Comparison of ENCODE assay signal across 1 cellular context in genomic region chr7:36366649-36367560, GRCh38.
TF ChIP-seq lines count a peak whose summit lies in the region.

No MANE protein-coding gene starts in this region.

TF ChIP-seq in HepG2, 621 proteins besides CTCF, POLR2A, EP300 and RAD21 (continued from another document and continues in another):
- TF ChIP-seq REST (IDR thresholded peaks at IDR 0.05; ENCODE audit: borderline replicate concordance in 1 of 2, low read depth in 1 of 2, low read length in 2 of 2) (no peak), ZNF768 (CRISPR knock-in tag; IDR thresholded peaks at IDR 0.05) (peak; percentile 49; the same call in 1 of the 2 replicates), ZNF557 (CRISPR knock-in tag; IDR thresholded peaks at IDR 0.05) (no peak), HMGXB4 (CRISPR knock-in tag; IDR thresholded peaks at IDR 0.05; ENCODE audit: borderline replicate concordance in 1 of 2, low read depth in 1 of 2) (peak; percentile 91 to 93), ZNF337 (CRISPR knock-in tag; IDR thresholded peaks at IDR 0.05; ENCODE audit: borderline replicate concordance, low read depth) (no peak), WIZ (CRISPR knock-in tag; IDR thresholded peaks at IDR 0.05) (no peak), ZMYM2 (CRISPR knock-in tag; IDR thresholded peaks at IDR 0.05) (no peak), ELF1 (CRISPR knock-in tag; IDR thresholded peaks at IDR 0.05) (peak; percentile 33; the same call in 1 of the 2 replicates), SETDB1 (CRISPR knock-in tag; IDR thresholded peaks at IDR 0.05; ENCODE audit: borderline replicate concordance) (no peak), SATB2 (CRISPR knock-in tag; IDR thresholded peaks at IDR 0.05) (no peak), SMAD1 (CRISPR knock-in tag; IDR thresholded peaks at IDR 0.05; ENCODE audit: borderline replicate concordance, low read depth) (no peak), RARA (CRISPR knock-in tag; IDR thresholded peaks at IDR 0.05) (no peak; the same call in 1 of the 2 replicates), MNT (IDR thresholded peaks at IDR 0.05) (0 out of 2 replicates have a peak, but pooled peaks have one; percentile 23), SIN3A (IDR thresholded peaks at IDR 0.05; ENCODE audit: borderline replicate concordance, low read depth, low read length) (no peak), ELK4 (CRISPR knock-in tag; IDR thresholded peaks at IDR 0.05; ENCODE audit: borderline replicate concordance) (no peak), FOXA3 (CRISPR knock-in tag; IDR thresholded peaks at IDR 0.05) (peak; percentile 45; the same call in 1 of the 2 replicates), SP140L (CRISPR knock-in tag; IDR thresholded peaks at IDR 0.05; ENCODE audit: borderline replicate concordance) (peak; percentile 30; the same call in 1 of the 2 replicates), ZSCAN25 (CRISPR knock-in tag; IDR thresholded peaks at IDR 0.05) (no peak), ETV5 (CRISPR knock-in tag; IDR thresholded peaks at IDR 0.05; ENCODE audit: borderline replicate concordance) (no peak), MTA1 (CRISPR knock-in tag; IDR thresholded peaks at IDR 0.05; ENCODE audit: borderline replicate concordance) (peak; percentile 61; the same call in 1 of the 2 replicates), ZNF136 (CRISPR knock-in tag; IDR thresholded peaks at IDR 0.05; ENCODE audit: low read depth) (peak; percentile 35; the same call in 1 of the 2 replicates), RNF2 (conservative IDR thresholded peaks at IDR 0.05; ENCODE audit: low read depth) (no peak), SIX4 (CRISPR knock-in tag; IDR thresholded peaks at IDR 0.05) (no peak), GATA4 (IDR thresholded peaks at IDR 0.05; ENCODE audit: borderline replicate concordance, low read depth) (no peak), TBL1XR1 (IDR thresholded peaks at IDR 0.05; ENCODE audit: borderline replicate concordance, low read length, partially characterized antibody) (peak; percentile 41), ZNF12 (CRISPR knock-in tag; IDR thresholded peaks at IDR 0.05) (no peak), ZNF577 (CRISPR knock-in tag; IDR thresholded peaks at IDR 0.05; ENCODE audit: borderline replicate concordance, low read depth) (no peak), PAF1 (CRISPR knock-in tag; IDR thresholded peaks at IDR 0.05) (no peak), ZNF235 (CRISPR knock-in tag; IDR thresholded peaks at IDR 0.05; ENCODE audit: borderline replicate concordance) (0 out of 2 replicates have a peak, but pooled peaks have one; percentile 65), ZNF687 (CRISPR knock-in tag; IDR thresholded peaks at IDR 0.05) (peak; percentile 85), MED1 (CRISPR knock-in tag; IDR thresholded peaks at IDR 0.05) (peak; percentile 69), ZNF879 (CRISPR knock-in tag; IDR thresholded peaks at IDR 0.05) (no peak), MAFK (conservative IDR thresholded peaks at IDR 0.05 in 1 of 2, IDR thresholded peaks at IDR 0.05 in 1 of 2; ENCODE audit: low read length in 2 of 2) (no peak), SPEN (CRISPR knock-in tag; IDR thresholded peaks at IDR 0.05; ENCODE audit: low read depth) (peak; percentile 55; the same call in 1 of the 2 replicates), ZNF839 (CRISPR knock-in tag; IDR thresholded peaks at IDR 0.05; ENCODE audit: borderline replicate concordance) (no peak), SNRNP70 (IDR thresholded peaks at IDR 0.05; ENCODE audit: low read depth, low read length) (no peak), KLF15 (CRISPR knock-in tag; IDR thresholded peaks at IDR 0.05; ENCODE audit: borderline replicate concordance) (no peak), ZZZ3 (CRISPR knock-in tag; IDR thresholded peaks at IDR 0.05; ENCODE audit: borderline replicate concordance) (no peak), NR2F2 (IDR thresholded peaks at IDR 0.05; ENCODE audit: borderline replicate concordance, low read depth) (no peak), SNAI1 (CRISPR knock-in tag; IDR thresholded peaks at IDR 0.05; ENCODE audit: borderline replicate concordance) (no peak), IRF2 (CRISPR knock-in tag; IDR thresholded peaks at IDR 0.05) (peak; percentile 78; the same call in 1 of the 2 replicates), ZBTB46 (CRISPR knock-in tag; IDR thresholded peaks at IDR 0.05; ENCODE audit: borderline replicate concordance) (no peak), ZFAT (CRISPR knock-in tag; conservative IDR thresholded peaks at IDR 0.05) (no peak), RBAK (CRISPR knock-in tag; IDR thresholded peaks at IDR 0.05) (no peak), ZNF558 (CRISPR knock-in tag; IDR thresholded peaks at IDR 0.05; ENCODE audit: borderline replicate concordance) (no peak), KDM5A (IDR thresholded peaks at IDR 0.05; ENCODE audit: borderline replicate concordance, low read length) (no peak), SOX13 (IDR thresholded peaks at IDR 0.05) (no peak), SOX13 (CRISPR knock-in tag; conservative IDR thresholded peaks at IDR 0.05 in 1 of 2, IDR thresholded peaks at IDR 0.05 in 1 of 2) (peak in 1 of 2 experiments; percentile 40; a peak in 2 of 4 replicates), PITX1 (CRISPR knock-in tag; IDR thresholded peaks at IDR 0.05) (no peak), GABPB1 (CRISPR knock-in tag; IDR thresholded peaks at IDR 0.05) (peak; percentile 90), ZNF792 (CRISPR knock-in tag; IDR thresholded peaks at IDR 0.05) (0 out of 2 replicates have a peak, but pooled peaks have one; percentile 17), SOX5 (CRISPR knock-in tag; IDR thresholded peaks at IDR 0.05; ENCODE audit: borderline replicate concordance) (peak; percentile 54; the same call in 1 of the 2 replicates), ZFP90 (CRISPR knock-in tag; IDR thresholded peaks at IDR 0.05; ENCODE audit: borderline replicate concordance) (no peak; the same call in 1 of the 2 replicates), ZNF746 (CRISPR knock-in tag; IDR thresholded peaks at IDR 0.05) (peak; percentile 61; the same call in 1 of the 2 replicates), STAG1 (CRISPR knock-in tag; IDR thresholded peaks at IDR 0.05) (peak; percentile 72), PATZ1 (CRISPR knock-in tag; IDR thresholded peaks at IDR 0.05) (peak; percentile 57; the same call in 1 of the 2 replicates)
